19 cellular contexts compared by ENCODE assay signal in the genomic region with DNA sequence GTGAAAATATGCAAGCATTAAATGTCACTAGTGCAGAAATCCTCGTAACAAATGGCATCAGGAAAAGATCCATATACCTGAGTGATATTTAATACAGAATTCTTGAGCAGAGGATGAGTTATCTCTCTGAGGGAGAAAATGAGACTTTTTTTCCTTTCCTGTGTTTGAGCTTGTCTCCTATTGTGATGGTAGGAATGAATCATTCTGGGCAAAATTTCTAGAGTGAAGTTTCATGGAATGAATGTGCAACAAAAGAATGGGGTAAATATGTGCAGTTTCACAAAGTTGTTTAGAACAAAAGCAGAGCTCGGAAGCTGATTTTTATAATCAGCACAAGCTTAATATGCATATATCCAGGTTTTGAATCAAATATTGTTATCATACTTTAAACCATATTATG. TPM values are rescaled to one million over a fixed set of nuclear protein-coding genes. Genes with fewer than 3 reads are reported as not detected.
DNase-seq lines count a peak whose midpoint lies in the region; ATAC-seq and TF ChIP-seq lines count a peak whose summit lies in the region.
"Had no signal": no experiment of that assay in that cellular context is flagged by ENCODE, and none has a peak within 500 bp of the region (broad histone marks: within the 10 kb centered on the region; RNA-seq: fewer than 3 reads in every experiment).

No MANE protein-coding gene starts in this region.

- H3K4me3 ChIP-seq in GM23248 (no peak overlapping the region), astrocyte of the spinal cord (ENCODE audit: low read depth, low read length) (no peak overlapping the region)
- H3K4me3 ChIP-seq: dorsolateral prefrontal cortex, gastrocnemius medialis had no signal

- peaks cover 31% of the 10 kb centered on the region for H3K36me3 ChIP-seq in GM23248 (ENCODE audit: low read depth)

- H3K9me2 ChIP-seq in GM23248 (ENCODE audit: insufficient read depth), result no peaks in the 10 kb centered on the region

- H3K27ac ChIP-seq in GM23248, result peak overlapping the region; percentile 58
- H3K27ac ChIP-seq: gastrocnemius medialis had no signal

- in situ Hi-C loops in GM23248 (cut with MboI), result no loop called here
- in situ Hi-C loops in astrocyte of the spinal cord (cut with HindIII; ENCODE audit: low sequenced_read_pairs), result no loop called here
- in situ Hi-C loops in GM13977 (cut with MboI; ENCODE audit: low pct_unique_long_range_greater_than_20kb, low sequenced_read_pairs, unreplicated experiment), result no loop called here

- peaks cover 35% of the 10 kb centered on the region for H3F3A ChIP-seq in GM23248 (ENCODE audit: insufficient read depth)

- TF ChIP-seq CTCF in astrocyte of the spinal cord (IDR thresholded peaks at IDR 0.05; ENCODE audit: low read depth, low read length) (no peak), GM13977 (IDR thresholded peaks at IDR 0.05; ENCODE audit: extremely low read depth, insufficient read depth, missing control alignments) (no peak)

- H3K4me2 ChIP-seq in GM23248 (ENCODE audit: unreplicated experiment), result peak overlapping the region; percentile 51

- no peaks in the 10 kb centered on the region for H4K20me1 ChIP-seq in GM23248 (ENCODE audit: insufficient read depth)

- no peak for ATAC-seq in HG03039 (IDR thresholded peaks at IDR 0.05; ENCODE audit: unreplicated experiment)
- ATAC-seq: activated CD4-positive, CD25-positive, alpha-beta regulatory T cell treated with anti-CD3 and anti-CD28 coated beads, Interleukin-2, amount 50 U/mL, for 24 hours; gastrocnemius medialis; HepG2 had no signal

- DNase-seq in AG08395 (ENCODE audit: low spot score) (peak; percentile 51), GM23248 (peak; percentile 79), astrocyte of the spinal cord (ENCODE audit: low read depth, low spot score) (peak; percentile 42), kidney glomerular epithelial cell (lab: John Stamatoyannopoulos, UW) (peak; percentile 28), globus pallidus (ENCODE audit: low spot score) (no peak), NCI-H1436 treated with DMSO at 0.1 percent for 48 hours (lab: John Stamatoyannopoulos, UW) (no peak), GM13977 (ENCODE audit: low spot score) (no peak)
- DNase-seq: C1 segment of cervical spinal cord; dorsolateral prefrontal cortex; gastrocnemius medialis; islet precursor cell; NCI-H1092 treated with DMSO at 0.1 percent for 48 hours; NCI-H2227 treated with DMSO at 0.1 percent for 48 hours; stimulated activated CD4-positive, alpha-beta T cell treated with anti-CD3 and anti-CD28 coated beads, Interleukin-2, amount 100 ng/mL, for 24 hours; SW 1271 had no signal

- H2AFZ ChIP-seq in GM23248, result no peak overlapping the region

- peaks cover 45% of the 10 kb centered on the region for H3K4me1 ChIP-seq in GM23248 (ENCODE audit: insufficient read depth)

- H3K9me3 ChIP-seq in GM23248 (ENCODE audit: low read depth), result no peaks in the 10 kb centered on the region
- H3K9me3 ChIP-seq: gastrocnemius medialis had no signal

- H3K79me2 ChIP-seq in GM23248 (ENCODE audit: insufficient read depth), result peaks cover 61% of the 10 kb centered on the region

- WGBS in GM23248 (ENCODE audit: low coverage in 1 of 2, low lambda C conversion rate in 2 of 2, missing lambda C conversion rate in 2 of 2), 2 experiments, result 46 to 52% methylated on average over 2 of the region's 2 CpGs

- no peaks in the 10 kb centered on the region for H3K27me3 ChIP-seq in GM23248 (replicated peaks; ENCODE audit: insufficient read depth)
- H3K27me3 ChIP-seq: dorsolateral prefrontal cortex, gastrocnemius medialis had no signal

- peak overlapping the region; percentile 35; the same call in 1 of the 2 replicates for H3K9ac ChIP-seq in GM23248

RNA-seq across cellular contexts. Expression of gene CTPS1, which starts 4.6 kb away (rescaled TPM):
- 19.8 and 20.9 TPM in 2 replicates for total RNA-seq in GM23248 (2014; rRNA removed; shearing (Covaris generic))
- polyA plus RNA-seq in GM23248 (2016; fragmentation: Nextera tagmentation; extraction: Ambion mirVana), result 29.0 and 30.3 TPM in 2 replicates

RNA-seq across cellular contexts. Expression of gene SLFNL1, which starts 37.5 kb away (rescaled TPM):
- 0.11 TPM in 1 of 2 replicates, not detected in the other for total RNA-seq in GM23248 (2014; rRNA removed; shearing (Covaris generic))
- 0.21 TPM in 1 of 2 replicates, not detected in the other for polyA plus RNA-seq in GM23248 (2016; fragmentation: Nextera tagmentation; extraction: Ambion mirVana)
- total RNA-seq: Daoy had no signal

Comparison
In these comparisons a context has a peak if more than half of its experiments do, and no peak if none do; other contexts are left out.
1. DNase-seq: peak in AG08395 (single experiment), GM23248 (single experiment), astrocyte of the spinal cord (single experiment) and kidney glomerular epithelial cell (single experiment); none in globus pallidus (single experiment), NCI-H1436 treated with DMSO at 0.1 percent for 48 hours (single experiment) and GM13977 (single experiment).